Comparison of ENCODE assay signal across 15 cellular contexts in genomic region chr10:43305881-43306280, GRCh38. TPM values are rescaled to one million over a fixed set of nuclear protein-coding genes. Genes with fewer than 3 reads are reported as not detected.
DNase-seq lines count a peak whose midpoint lies in the region; ATAC-seq and TF ChIP-seq lines count a peak whose summit lies in the region.
"Had no signal": no experiment of that assay in that cellular context is flagged by ENCODE, and none has a peak within 500 bp of the region (broad histone marks: within the 10 kb centered on the region; RNA-seq: fewer than 3 reads in every experiment).

No MANE protein-coding gene starts in this region.

- H3K9me3 ChIP-seq in heart left ventricle: no peaks in the 10 kb centered on the region
- H3K9me3 ChIP-seq: gastroesophageal sphincter, lower lobe of right lung, prostate gland had no signal

- no peaks in the 10 kb centered on the region for H3K36me3 ChIP-seq in heart left ventricle
- H3K36me3 ChIP-seq: gastroesophageal sphincter, lower lobe of right lung, prostate gland had no signal

- H3K4me1 ChIP-seq in heart left ventricle: peaks cover 0 to 25% (median 4%) of the 10 kb centered on the region in 12 donors
- H3K4me1 ChIP-seq: prostate gland had no signal

- peaks cover 0 to 24% (median 0%) of the 10 kb centered on the region in 9 donors for H3K27me3 ChIP-seq in heart left ventricle

- intact Hi-C loops in heart left ventricle (cut with DNase I): no loop called here

- no peak for DNase-seq in activated T-cell treated with anti-CD3 and anti-CD28 coated beads, Interleukin-2, amount 50 U/mL, for 4 hours
- DNase-seq in activated T-cell treated with anti-CD3 and anti-CD28 coated beads, Interleukin-2, amount 50 U/mL, for 1 hour: no peak
- DNase-seq in NB4 (ENCODE audit: low read depth): peak; percentile 62
- DNase-seq in fibroblast of peridontal ligament (ENCODE audit: extremely low read depth): peak; percentile 17
- peak; percentile 22 for DNase-seq in stimulated activated naive CD8-positive, alpha-beta T cell treated with anti-CD3 and anti-CD28 coated beads, Interleukin-15, Interleukin-2, amounts not matched to agents 100 U/mL and 50 U/mL, for 24 hours
- no peak for DNase-seq in HuH-7.5 (ENCODE audit: low spot score)
- no peak for DNase-seq in heart left ventricle
- DNase-seq: COR-L47; lower lobe of right lung; naive thymus-derived CD8-positive, alpha-beta T cell; stimulated activated naive CD4-positive, alpha-beta T cell treated with Interleukin-2 at 50 U/mL for 16 hours; T1000 had no signal

- H3K36me3 Mint-ChIP-seq in activated T-cell treated with anti-CD3 and anti-CD28 coated beads, Interleukin-2, amount 50 U/mL, for 4 hours (ENCODE audit: insufficient read depth): no peaks in the 10 kb centered on the region
- H3K36me3 Mint-ChIP-seq: naive thymus-derived CD8-positive, alpha-beta T cell had no signal

- WGBS in heart left ventricle, 4 donors: 81 to 91% (median 82%) methylated on average over 10 of the region's 10 CpGs

- H3K9me3 Mint-ChIP-seq in activated T-cell treated with anti-CD3 and anti-CD28 coated beads, Interleukin-2, amount 50 U/mL, for 4 hours: no peaks in the 10 kb centered on the region

- no peak overlapping the region for H3K27ac ChIP-seq in heart left ventricle
- H3K27ac ChIP-seq: prostate gland had no signal

- H3K27me3 Mint-ChIP-seq in activated T-cell treated with anti-CD3 and anti-CD28 coated beads, Interleukin-2, amount 50 U/mL, for 4 hours (ENCODE audit: low read depth): no peaks in the 10 kb centered on the region

- H3K4me3 ChIP-seq in NB4 (ENCODE audit: low read depth, low read length): no peak overlapping the region
- no peak overlapping the region for H3K4me3 ChIP-seq in heart left ventricle
- H3K4me3 ChIP-seq: prostate gland had no signal

- H3K4me3 Mint-ChIP-seq in activated T-cell treated with anti-CD3 and anti-CD28 coated beads, Interleukin-2, amount 50 U/mL, for 4 hours: no peak overlapping the region

- ATAC-seq in activated T-cell treated with anti-CD3 and anti-CD28 coated beads, Interleukin-2, amount 50 U/mL, for 4 hours: peak; percentile 23 to 40
- peak; percentile 40 for ATAC-seq in stimulated activated naive CD8-positive, alpha-beta T cell treated with anti-CD3 and anti-CD28 coated beads, Interleukin-15, Interleukin-2, amounts not matched to agents 100 U/mL and 50 U/mL, for 24 hours
- no peak for ATAC-seq in HG02623 (IDR thresholded peaks at IDR 0.05; ENCODE audit: unreplicated experiment)
- ATAC-seq in heart left ventricle: no peak
- ATAC-seq: gastroesophageal sphincter; naive thymus-derived CD8-positive, alpha-beta T cell had no signal

- no peak for TF ChIP-seq CTCF in NB4 (IDR thresholded peaks at IDR 0.05; ENCODE audit: low read depth, low read length)
- no peak for TF ChIP-seq CTCF in heart left ventricle (IDR thresholded peaks at IDR 0.05)

- H3K4me1 Mint-ChIP-seq in activated T-cell treated with anti-CD3 and anti-CD28 coated beads, Interleukin-2, amount 50 U/mL, for 4 hours (ENCODE audit: low read depth): peaks cover 52% of the 10 kb centered on the region

- TF ChIP-seq POLR2A in NB4 (IDR thresholded peaks at IDR 0.05; ENCODE audit: extremely low read depth, insufficient read length) (no peak), heart left ventricle (IDR thresholded peaks at IDR 0.05) (no peak)

RNA-seq across cellular contexts. Expression of gene RASGEF1A, which starts 39.0 kb away (rescaled TPM):
- total RNA-seq in activated T-cell treated with anti-CD3 and anti-CD28 coated beads, Interleukin-2, amount 50 U/mL, for 4 hours: under 1 TPM; 0.29 to 0.60 (median 0.38) TPM
- total RNA-seq in heart left ventricle: 1 to 10 TPM in 6 of 9 donors, under 1 TPM in 3; 0.49 to 5.1 (median 1.4) TPM
- under 1 TPM; 0.14 to 0.42 TPM for polyA plus RNA-seq in heart left ventricle

Comparison
In these comparisons a context has a peak if more than half of its experiments do, and no peak if none do; other contexts are left out.
1. ATAC-seq: peak in activated T-cell treated with anti-CD3 and anti-CD28 coated beads, Interleukin-2, amount 50 U/mL, for 4 hours (2 of 2) and stimulated activated naive CD8-positive, alpha-beta T cell treated with anti-CD3 and anti-CD28 coated beads, Interleukin-15, Interleukin-2, amounts not matched to agents 100 U/mL and 50 U/mL, for 24 hours (single experiment); none in HG02623 (single experiment) and heart left ventricle (0 of 4).
2. DNase-seq: peak in NB4 (single experiment), fibroblast of peridontal ligament (single experiment) and stimulated activated naive CD8-positive, alpha-beta T cell treated with anti-CD3 and anti-CD28 coated beads, Interleukin-15, Interleukin-2, amounts not matched to agents 100 U/mL and 50 U/mL, for 24 hours (single experiment); none in activated T-cell treated with anti-CD3 and anti-CD28 coated beads, Interleukin-2, amount 50 U/mL, for 4 hours (single experiment), activated T-cell treated with anti-CD3 and anti-CD28 coated beads, Interleukin-2, amount 50 U/mL, for 1 hour (single experiment), HuH-7.5 (single experiment) and heart left ventricle (0 of 5).